ENCODE assay signal across 8 cellular contexts in the genomic region with DNA sequence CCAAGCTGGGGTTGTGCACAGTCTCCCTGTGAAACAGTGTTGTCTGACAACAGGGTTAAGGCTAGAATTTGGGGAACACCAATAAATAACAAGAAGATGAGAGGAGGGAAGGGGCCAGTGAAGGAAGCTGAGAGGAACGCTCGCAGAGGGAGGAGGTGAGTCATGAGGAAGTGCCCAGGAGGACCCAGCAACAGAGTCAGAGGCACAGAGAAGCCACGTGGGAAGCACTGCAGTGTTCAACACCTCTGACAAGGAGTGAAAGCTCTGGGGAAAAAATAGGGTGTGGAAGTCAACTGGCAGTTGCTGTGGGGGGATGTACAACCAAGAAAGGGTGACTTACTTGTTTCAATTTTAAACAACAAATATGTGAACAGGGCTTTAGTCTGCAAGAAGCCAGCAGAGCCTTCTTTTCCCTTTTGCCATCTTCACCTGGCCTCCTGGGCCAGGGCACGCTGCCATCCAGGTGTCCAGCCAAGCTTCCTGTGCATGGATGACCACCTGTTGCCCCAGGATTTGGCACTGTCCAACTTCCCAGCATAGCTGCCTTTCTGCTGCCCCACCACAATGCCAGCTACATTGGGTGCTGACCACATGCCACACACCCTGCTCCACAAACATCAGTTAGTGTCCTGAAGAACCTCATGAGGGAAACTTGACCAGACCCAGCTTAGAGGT.
DNase-seq lines count a peak whose midpoint lies in the region; ATAC-seq and TF ChIP-seq lines count a peak whose summit lies in the region.

No MANE protein-coding gene starts in this region.

- H3K9me3 Mint-ChIP-seq in activated naive CD4-positive, alpha-beta T cell treated with anti-CD3 and anti-CD28 coated beads, Interleukin-2, amount 50 U/mL, for 24 hours = no peaks in the 10 kb centered on the region
- H3K9me3 Mint-ChIP-seq in memory B cell (no peaks in the 10 kb centered on the region), type B pancreatic cell (no peaks in the 10 kb centered on the region)

- CTCF ChIA-PET in HEK293T (lab: Yijun Ruan, JAX) = no interaction called here

- TF ChIP-seq CTCF in GM13976 (IDR thresholded peaks at IDR 0.05; ENCODE audit: borderline replicate concordance, control extremely low read depth, extremely low read depth, insufficient read depth, missing control alignments) (no peak), type B pancreatic cell (conservative IDR thresholded peaks at IDR 0.05) (no peak)

- peak overlapping the region; percentile 48 for H3K27ac Mint-ChIP-seq in activated naive CD4-positive, alpha-beta T cell treated with anti-CD3 and anti-CD28 coated beads, Interleukin-2, amount 50 U/mL, for 24 hours
- H3K27ac Mint-ChIP-seq in memory B cell (no peak overlapping the region), type B pancreatic cell (peak overlapping the region; percentile 10)

- DNase-seq in GM13976 (ENCODE audit: low spot score) = peak; percentile 75
- DNase-seq in SKM-1 (lab: John Stamatoyannopoulos, UW; ENCODE audit: unreplicated experiment) = peak; percentile 63
- no peak for DNase-seq in memory B cell (ENCODE audit: low spot score in 2 of 2)
- DNase-seq in type B pancreatic cell (ENCODE audit: extremely low spot score, unreplicated experiment) = no peak
- DNase-seq in NCI-H526 treated with DMSO at 0.1 percent for 48 hours (lab: John Stamatoyannopoulos, UW) = no peak
- DNase-seq in HEK293T (ENCODE audit: extremely low spot score) = no peak

- POLR2A ChIA-PET in HEK293T (lab: Yijun Ruan, JAX) = no interaction called here

- peak overlapping the region; percentile 68 for H3K4me3 Mint-ChIP-seq in activated naive CD4-positive, alpha-beta T cell treated with anti-CD3 and anti-CD28 coated beads, Interleukin-2, amount 50 U/mL, for 24 hours
- H3K4me3 Mint-ChIP-seq in memory B cell = peak overlapping the region; percentile 25
- no peak overlapping the region for H3K4me3 Mint-ChIP-seq in type B pancreatic cell

- no peaks in the 10 kb centered on the region for H3K36me3 Mint-ChIP-seq in activated naive CD4-positive, alpha-beta T cell treated with anti-CD3 and anti-CD28 coated beads, Interleukin-2, amount 50 U/mL, for 24 hours
- H3K36me3 Mint-ChIP-seq in memory B cell (no peaks in the 10 kb centered on the region), type B pancreatic cell (peaks cover 18% of the 10 kb centered on the region)

- ATAC-seq in HG02884 (IDR thresholded peaks at IDR 0.05; ENCODE audit: unreplicated experiment) = peak; percentile 37
- ATAC-seq in memory B cell (ENCODE audit: low read depth) = peak; percentile 15

- peaks cover 66% of the 10 kb centered on the region for H3K4me1 Mint-ChIP-seq in activated naive CD4-positive, alpha-beta T cell treated with anti-CD3 and anti-CD28 coated beads, Interleukin-2, amount 50 U/mL, for 24 hours
- H3K4me1 Mint-ChIP-seq in memory B cell = peaks cover 16% of the 10 kb centered on the region
- H3K4me1 Mint-ChIP-seq in type B pancreatic cell (ENCODE audit: unreplicated experiment) = peaks cover 23% of the 10 kb centered on the region

- no peaks in the 10 kb centered on the region for H3K27me3 Mint-ChIP-seq in activated naive CD4-positive, alpha-beta T cell treated with anti-CD3 and anti-CD28 coated beads, Interleukin-2, amount 50 U/mL, for 24 hours
- no peaks in the 10 kb centered on the region for H3K27me3 Mint-ChIP-seq in memory B cell
- H3K27me3 Mint-ChIP-seq in type B pancreatic cell = no peaks in the 10 kb centered on the region

- in situ Hi-C loops in GM13976 (cut with MboI; ENCODE audit: low sequenced_read_pairs, unreplicated experiment) = no loop called here

TF ChIP-seq in HEK293T, 16 proteins besides CTCF, POLR2A, EP300 and RAD21:
- TF ChIP-seq SP1 (IDR thresholded peaks at IDR 0.05) = no peak
- TF ChIP-seq FOXK2 (IDR thresholded peaks at IDR 0.05) = no peak
- TF ChIP-seq TARDBP (IDR thresholded peaks at IDR 0.05) = no peak
- no peak for TF ChIP-seq CTBP1 (IDR thresholded peaks at IDR 0.05; ENCODE audit: borderline replicate concordance)
- TF ChIP-seq BHLHE40 (IDR thresholded peaks at IDR 0.05; ENCODE audit: borderline replicate concordance) = no peak
- TF ChIP-seq ZNF384 (IDR thresholded peaks at IDR 0.05) = no peak
- TF ChIP-seq FOXM1 (IDR thresholded peaks at IDR 0.05; ENCODE audit: borderline replicate concordance) = no peak
- TF ChIP-seq ARNT (IDR thresholded peaks at IDR 0.05) = no peak
- TF ChIP-seq, protein P1, sequence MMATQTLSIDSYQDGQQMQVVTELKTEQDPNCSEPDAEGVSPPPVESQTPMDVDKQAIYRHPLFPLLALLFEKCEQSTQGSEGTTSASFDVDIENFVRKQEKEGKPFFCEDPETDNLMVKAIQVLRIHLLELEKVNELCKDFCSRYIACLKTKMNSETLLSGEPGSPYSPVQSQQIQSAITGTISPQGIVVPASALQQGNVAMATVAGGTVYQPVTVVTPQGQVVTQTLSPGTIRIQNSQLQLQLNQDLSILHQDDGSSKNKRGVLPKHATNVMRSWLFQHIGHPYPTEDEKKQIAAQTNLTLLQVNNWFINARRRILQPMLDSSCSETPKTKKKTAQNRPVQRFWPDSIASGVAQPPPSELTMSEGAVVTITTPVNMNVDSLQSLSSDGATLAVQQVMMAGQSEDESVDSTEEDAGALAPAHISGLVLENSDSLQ (IDR thresholded peaks at IDR 0.05) = no peak
- no peak for TF ChIP-seq FOXA1 (IDR thresholded peaks at IDR 0.05)
- TF ChIP-seq ELF4 (IDR thresholded peaks at IDR 0.05) = no peak
- no peak for TF ChIP-seq HDGF (IDR thresholded peaks at IDR 0.05; ENCODE audit: borderline replicate concordance)
- no peak for TF ChIP-seq SUZ12 (IDR thresholded peaks at IDR 0.05)
- no peak for TF ChIP-seq NFRKB (IDR thresholded peaks at IDR 0.05)
- no peak for TF ChIP-seq LEF1 (IDR thresholded peaks at IDR 0.05; ENCODE audit: borderline replicate concordance)
- TF ChIP-seq L3MBTL2 (conservative IDR thresholded peaks at IDR 0.05) = no peak

Comparison
In these comparisons a context has a peak if more than half of its experiments do, and no peak if none do; other contexts are left out.
1. DNase-seq: peak in GM13976 (single experiment) and SKM-1 (single experiment); none in memory B cell (0 of 2), type B pancreatic cell (single experiment), NCI-H526 treated with DMSO at 0.1 percent for 48 hours (single experiment) and HEK293T (single experiment).